13 cellular contexts compared by ENCODE assay signal in genomic region chr1:225770586-225771248, GRCh38. TPM values are rescaled to one million over a fixed set of nuclear protein-coding genes. Genes with fewer than 3 reads are reported as not detected.
DNase-seq lines count a peak whose midpoint lies in the region; ATAC-seq and FAIRE-seq lines count a peak whose summit lies in the region.
"Had no signal": no experiment of that assay in that cellular context is flagged by ENCODE, and none has a peak within 500 bp of the region (broad histone marks: within the 10 kb centered on the region; RNA-seq: fewer than 3 reads in every experiment).

No MANE protein-coding gene starts in this region.

- H3K4me1 Mint-ChIP-seq in activated CD4-positive, alpha-beta T cell treated with anti-CD3 and anti-CD28 coated beads, Interleukin-2, amount 10 ng/mL, durations not matched to agents 24 days and 14 days: peaks cover 2% of the 10 kb centered on the region
- H3K4me1 Mint-ChIP-seq: activated CD8-positive, alpha-beta memory T cell treated with anti-CD3 and anti-CD28 coated beads, Interleukin-2, amount 10 ng/mL, durations not matched to agents 7 days and 5 days had no signal

- no peak overlapping the region for H3K27ac Mint-ChIP-seq in activated CD4-positive, alpha-beta T cell treated with anti-CD3 and anti-CD28 coated beads, Interleukin-2, amount 10 ng/mL, durations not matched to agents 24 days and 14 days
- H3K27ac Mint-ChIP-seq: activated CD8-positive, alpha-beta memory T cell treated with anti-CD3 and anti-CD28 coated beads, Interleukin-2, amount 10 ng/mL, durations not matched to agents 7 days and 5 days had no signal

- H3K27me3 Mint-ChIP-seq in activated CD4-positive, alpha-beta T cell treated with anti-CD3 and anti-CD28 coated beads, Interleukin-2, amount 10 ng/mL, durations not matched to agents 24 days and 14 days: no peaks in the 10 kb centered on the region

- intact Hi-C loops in activated CD4-positive, alpha-beta T cell treated with anti-CD3 and anti-CD28 coated beads, Interleukin-2, amount 10 ng/mL, durations not matched to agents 24 days and 14 days (cut with micrococcal nuclease): no loop called here

- no peaks in the 10 kb centered on the region for H3K36me3 Mint-ChIP-seq in activated CD4-positive, alpha-beta T cell treated with anti-CD3 and anti-CD28 coated beads, Interleukin-2, amount 10 ng/mL, durations not matched to agents 24 days and 14 days (ENCODE audit: low read depth)
- H3K36me3 Mint-ChIP-seq: activated CD8-positive, alpha-beta memory T cell treated with anti-CD3 and anti-CD28 coated beads, Interleukin-2, amount 10 ng/mL, durations not matched to agents 7 days and 5 days had no signal

- ATAC-seq in HG03439 (IDR thresholded peaks at IDR 0.05; ENCODE audit: unreplicated experiment): no peak
- ATAC-seq: activated CD8-positive, alpha-beta memory T cell treated with anti-CD3 and anti-CD28 coated beads, Interleukin-2, amount 10 ng/mL, durations not matched to agents 7 days and 5 days had no signal

- no peaks in the 10 kb centered on the region for H3K9me3 Mint-ChIP-seq in activated CD4-positive, alpha-beta T cell treated with anti-CD3 and anti-CD28 coated beads, Interleukin-2, amount 10 ng/mL, durations not matched to agents 24 days and 14 days

- FAIRE-seq in GM19239 (lab: Jason Lieb, UNC): no peak
- FAIRE-seq: RCC 7860 had no signal

- DNase-seq in COLO829 (ENCODE audit: low spot score) (peak; percentile 98), amniotic epithelial cell (ENCODE audit: low read depth) (peak; percentile 53), islet precursor cell (peak; percentile 79), pons (ENCODE audit: low spot score) (peak; percentile 84), GM19239 (ENCODE audit: insufficient read length, low spot score) (no peak), HuH-7 (ENCODE audit: low spot score) (no peak)
- no peak for DNase-seq in activated CD4-positive, alpha-beta T cell treated with anti-CD3 and anti-CD28 coated beads, Interleukin-2, amount 10 ng/mL, durations not matched to agents 24 days and 14 days
- DNase-seq: activated CD8-positive, alpha-beta memory T cell treated with anti-CD3 and anti-CD28 coated beads, Interleukin-2, amount 10 ng/mL, durations not matched to agents 7 days and 5 days; MV-4-11; posterior cingulate gyrus; transverse colon had no signal

- H3K4me3 Mint-ChIP-seq in activated CD4-positive, alpha-beta T cell treated with anti-CD3 and anti-CD28 coated beads, Interleukin-2, amount 10 ng/mL, durations not matched to agents 24 days and 14 days: no peak overlapping the region
- H3K4me3 Mint-ChIP-seq: activated CD8-positive, alpha-beta memory T cell treated with anti-CD3 and anti-CD28 coated beads, Interleukin-2, amount 10 ng/mL, durations not matched to agents 7 days and 5 days had no signal

RNA-seq across cellular contexts. Expression of gene SRP9, which starts 6.9 kb away (rescaled TPM):
- total RNA-seq in activated CD4-positive, alpha-beta T cell treated with anti-CD3 and anti-CD28 coated beads, Interleukin-2, amount 10 ng/mL, durations not matched to agents 24 days and 14 days: 232 and 244 TPM in 2 replicates

RNA-seq across cellular contexts. Expression of gene EPHX1, which starts 39.2 kb away (rescaled TPM):
- 1.6 and 1.8 TPM in 2 replicates for total RNA-seq in activated CD4-positive, alpha-beta T cell treated with anti-CD3 and anti-CD28 coated beads, Interleukin-2, amount 10 ng/mL, durations not matched to agents 24 days and 14 days

Comparison
In these comparisons a context has a peak if more than half of its experiments do, and no peak if none do; other contexts are left out.
1. DNase-seq: peak in COLO829 (single experiment), amniotic epithelial cell (single experiment), islet precursor cell (single experiment) and pons (single experiment); none in activated CD4-positive, alpha-beta T cell treated with anti-CD3 and anti-CD28 coated beads, Interleukin-2, amount 10 ng/mL, durations not matched to agents 24 days and 14 days (single experiment), GM19239 (single experiment) and HuH-7 (single experiment).